ENCODE assay signal across 8 cellular contexts in genomic region chr9:76394023-76394895, GRCh38. TPM values are rescaled to one million over a fixed set of nuclear protein-coding genes. Genes with fewer than 3 reads are reported as not detected.
A peak's percentile ranks its signal among the peaks of the same experiment; 100 is the strongest.
DNase-seq lines count a peak whose midpoint lies in the region; ATAC-seq, FAIRE-seq and TF ChIP-seq lines count a peak whose summit lies in the region.

RFK (minus strand) TSS chr9:76394426; CDS start chr9:76394171, 255 bp downstream.

- H3K9me3 ChIP-seq in left ventricle myocardium inferior (replicated peaks) (peaks cover 7% of the 10 kb centered on the region), psoas muscle (peaks cover 10% of the 10 kb centered on the region)

- H3K4me1 ChIP-seq in left ventricle myocardium inferior, result peaks cover 48% of the 10 kb centered on the region
- H3K4me1 ChIP-seq in psoas muscle, result peaks cover 4% of the 10 kb centered on the region

- intact Hi-C loops in T-helper 1 cell treated with Interleukin-12 subunit alpha and Interleukin-12 subunit beta and Interleukin-4 antibody, amounts not matched to agents 30 ng/mL and 1 ng/mL, for 36 hours (cut with micrococcal nuclease), result loop anchor here (1.0 to 10.0 kb wide), 17 partner anchors 9 to 1903 kb away; partner anchors contain the start of genes C9orf40, CARNMT1, CEP78 and GCNT1
- intact Hi-C loops in left ventricle myocardium inferior (cut with micrococcal nuclease) (no loop called here), psoas muscle (cut with DNase I) (loop anchor here in 1 of 2 donors (10.0 kb wide), 1 partner anchor 781 kb away; the partner anchor contains the start of gene VPS13A)

- peaks cover 6% of the 10 kb centered on the region for H3K36me3 ChIP-seq in left ventricle myocardium inferior
- peaks cover 0 to 7% of the 10 kb centered on the region in 2 donors for H3K36me3 ChIP-seq in psoas muscle (ENCODE audit: insufficient read depth in 1 of 2, low read depth in 1 of 2)

- ATAC-seq in HG02678 (IDR thresholded peaks at IDR 0.05; ENCODE audit: unreplicated experiment) (peak; percentile 67), psoas muscle (peak; percentile 97 to 99 (median 98))

- 0 to 1% (median 0%) methylated on average over 45 to 91 of the region's 91 CpGs for whole genome bisulfite sequencing in psoas muscle, 3 donors

- H3K27me3 ChIP-seq in left ventricle myocardium inferior (ENCODE audit: low read depth), result no peaks in the 10 kb centered on the region
- H3K27me3 ChIP-seq in psoas muscle (ENCODE audit: insufficient read depth in 3 of 3, low read length in 2 of 3), result no peaks in the 10 kb centered on the region

- FAIRE-seq in urothelium cell line (lab: Jason Lieb, UNC), result peak; percentile 82

- TF ChIP-seq CTCF in GM12875 (IDR thresholded peaks at IDR 0.05; ENCODE audit: borderline replicate concordance, insufficient read depth, low read depth, low read length) (peak; percentile 37), left ventricle myocardium inferior (IDR thresholded peaks at IDR 0.05; ENCODE audit: borderline replicate concordance) (peak; percentile 54), psoas muscle (IDR thresholded peaks at IDR 0.05) (peak; percentile 36)

- DNase-seq in NCI-H1105 treated with DMSO at 0.1 percent for 48 hours (lab: John Stamatoyannopoulos, UW), result peak; percentile 83
- DNase-seq in amniotic stem cell (lab: John Stamatoyannopoulos, UW), result peak; percentile 69
- peak; percentile 84 for DNase-seq in left ventricle myocardium inferior
- DNase-seq in psoas muscle, result peak; percentile 95 to 96
- peak; percentile 95 for DNase-seq in urothelium cell line (ENCODE audit: low spot score)

- peak within 1 kb of the TSS; percentile 78 for H3K4me3 ChIP-seq in GM12875 (ENCODE audit: low read depth, low read length)
- peak within 1 kb of the TSS; percentile 97 for H3K4me3 ChIP-seq in left ventricle myocardium inferior
- H3K4me3 ChIP-seq in psoas muscle, result peak within 1 kb of the TSS; percentile 94

- peak within 1 kb of the TSS; percentile 91 for H3K27ac ChIP-seq in left ventricle myocardium inferior (replicated peaks)
- H3K27ac ChIP-seq in psoas muscle, result peak within 1 kb of the TSS; percentile 90

RNA-seq across cellular contexts. Expression of gene RFK, which starts in this region (rescaled TPM):
- total RNA-seq in T-helper 1 cell treated with Interleukin-12 subunit alpha and Interleukin-12 subunit beta and Interleukin-4 antibody, amounts not matched to agents 30 ng/mL and 1 ng/mL, for 36 hours, result 18.0 and 19.9 TPM in 2 replicates
- total RNA-seq in left ventricle myocardium inferior (24.0 TPM), psoas muscle (10 to 100 TPM; 12.4 to 18.1 (median 15.1) TPM)
- 10 to 100 TPM; 12.1 to 28.0 (median 23.0) TPM for polyA plus RNA-seq in psoas muscle

Comparison
In these comparisons a context has a peak if more than half of its experiments do, and no peak if none do; other contexts are left out.
1. Peak in every context shown above with its lines: DNase-seq, ATAC-seq, H3K4me3 ChIP-seq and H3K27ac ChIP-seq.